In genomic region chr17:50199651-50200446, GRCh38 we compare ENCODE assay signal across 8 cellular contexts. TPM values are rescaled to one million over a fixed set of nuclear protein-coding genes. Genes with fewer than 3 reads are reported as not detected.
A peak's percentile ranks its signal among the peaks of the same experiment; 100 is the strongest.
DNase-seq lines count a peak whose midpoint lies in the region; ATAC-seq lines count a peak whose summit lies in the region.

No MANE protein-coding gene starts in this region.

- peak; percentile 40 for ATAC-seq in HG02798 (IDR thresholded peaks at IDR 0.05; ENCODE audit: poor library complexity, unreplicated experiment)

- peak overlapping the region; percentile 67 for H3K4me3 Mint-ChIP-seq in activated CD4-positive, alpha-beta memory T cell treated with anti-CD3 and anti-CD28 coated beads for 36 hours

- H3K4me1 Mint-ChIP-seq in activated CD4-positive, alpha-beta memory T cell treated with anti-CD3 and anti-CD28 coated beads for 36 hours (ENCODE audit: low read depth) = peaks cover 19% of the 10 kb centered on the region

- POLR2A ChIA-PET in activated CD4-positive, alpha-beta memory T cell treated with anti-CD3 and anti-CD28 coated beads for 36 hours (lab: Charles Lee) = interaction anchor here (0.9 to 1.2 kb wide), 2 partner anchors 17 to 30 kb away, joined by 3 read pairs; no protein-coding TSS in a partner anchor

- no peaks in the 10 kb centered on the region for H3K36me3 Mint-ChIP-seq in activated CD4-positive, alpha-beta memory T cell treated with anti-CD3 and anti-CD28 coated beads for 36 hours

- intact Hi-C loops in activated CD4-positive, alpha-beta memory T cell treated with anti-CD3 and anti-CD28 coated beads for 36 hours (cut with micrococcal nuclease) = loop anchor here (1.0 to 2.0 kb wide), 4 partner anchors 70 to 279 kb away; partner anchors contain the start of gene RSAD1

- no peaks in the 10 kb centered on the region for H3K9me3 Mint-ChIP-seq in activated CD4-positive, alpha-beta memory T cell treated with anti-CD3 and anti-CD28 coated beads for 36 hours

- H3K27ac Mint-ChIP-seq in activated CD4-positive, alpha-beta memory T cell treated with anti-CD3 and anti-CD28 coated beads for 36 hours = no peak overlapping the region

- peaks cover 42% of the 10 kb centered on the region for H3K27me3 Mint-ChIP-seq in activated CD4-positive, alpha-beta memory T cell treated with anti-CD3 and anti-CD28 coated beads for 36 hours

- CTCF ChIA-PET in activated CD4-positive, alpha-beta memory T cell treated with anti-CD3 and anti-CD28 coated beads for 36 hours (lab: Charles Lee) = interaction anchor here (0.6 to 16.6 kb wide), 50 partner anchors 10 to 428 kb away, joined by 3 to 324 read pairs (median 5); partner anchors contain the start of genes LRRC59, RSAD1, TMEM92 and XYLT2

- DNase-seq in DMS79 (lab: John Stamatoyannopoulos, UW) = peak; percentile 78
- DNase-seq in NCI-H460 (ENCODE audit: extremely low read depth, low read depth) = peak; percentile 37
- peak; percentile 79 for DNase-seq in activated CD4-positive, alpha-beta memory T cell treated with anti-CD3 and anti-CD28 coated beads for 36 hours
- DNase-seq in effector CD8-positive, alpha-beta T cell (lab: John Stamatoyannopoulos, UW) = peak; percentile 61
- peak; percentile 74 for DNase-seq in medulla oblongata (ENCODE audit: extremely low spot score)
- peak; percentile 33 for DNase-seq in stimulated activated CD8-positive, alpha-beta memory T cell treated with anti-CD3 and anti-CD28 coated beads, Interleukin-12 subunit alpha, Interleukin-12 subunit beta, amount 100 ng/mL, for 1 hour (ENCODE audit: low read depth)
- DNase-seq in SHP77 treated with DMSO at 0.1 percent for 48 hours (lab: John Stamatoyannopoulos, UW) = no peak

RNA-seq across cellular contexts. Expression of gene COL1A1, which starts 1.6 kb away (rescaled TPM):
- total RNA-seq in NCI-H460 (2014; rRNA removed; shearing (Covaris generic)) = 0.66 and 1.2 TPM in 2 replicates
- polyA plus RNA-seq in NCI-H460 (2014; cell fraction: nucleus; rRNA removed) = 21.2 and 24.9 TPM in 2 replicates
- 1 to 10 TPM; 2.3 to 3.7 TPM for total RNA-seq in activated CD4-positive, alpha-beta memory T cell treated with anti-CD3 and anti-CD28 coated beads for 36 hours

RNA-seq across cellular contexts. Expression of gene SGCA, which starts 34.0 kb away (rescaled TPM):
- not detected in 2 replicates for total RNA-seq in NCI-H460 (2014; rRNA removed; shearing (Covaris generic))
- polyA plus RNA-seq in NCI-H460 (2014; cell fraction: nucleus; rRNA removed) = not detected in 2 replicates
- total RNA-seq in activated CD4-positive, alpha-beta memory T cell treated with anti-CD3 and anti-CD28 coated beads for 36 hours = under 1 TPM in 1 of 2 experiments, not detected in 1; 0.59 TPM

RNA-seq across cellular contexts. Expression of gene PPP1R9B, which starts 49.4 kb away (rescaled TPM):
- total RNA-seq in NCI-H460 (2014; rRNA removed; shearing (Covaris generic)) = 38.9 and 40.6 TPM in 2 replicates
- polyA plus RNA-seq in NCI-H460 (2014; cell fraction: nucleus; rRNA removed) = 44.4 and 57.1 TPM in 2 replicates
- 10 to 100 TPM; 84.3 to 86.1 TPM for total RNA-seq in activated CD4-positive, alpha-beta memory T cell treated with anti-CD3 and anti-CD28 coated beads for 36 hours
